19 cellular contexts compared by ENCODE assay signal in the genomic region with DNA sequence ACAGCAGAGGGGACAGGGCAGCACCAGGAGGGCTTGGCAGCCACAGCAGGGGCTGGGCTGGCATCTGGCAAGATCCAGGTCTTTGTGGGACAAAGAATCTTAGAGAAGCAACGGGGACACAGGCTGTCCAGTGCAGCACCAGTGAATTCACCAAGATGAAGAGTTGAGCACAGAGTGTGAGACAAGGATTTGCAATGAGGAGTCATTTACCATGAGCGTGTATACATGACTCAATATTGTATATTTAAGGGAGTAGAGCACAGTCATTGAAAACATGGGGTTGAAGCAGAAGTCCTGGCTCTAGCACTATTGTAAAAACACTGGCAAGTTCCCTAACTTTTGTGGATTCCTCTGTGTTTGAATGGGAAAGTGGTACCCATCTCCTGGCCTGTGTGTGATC. TPM values are rescaled to one million over a fixed set of nuclear protein-coding genes. Genes with fewer than 3 reads are reported as not detected.
DNase-seq lines count a peak whose midpoint lies in the region; ATAC-seq and TF ChIP-seq lines count a peak whose summit lies in the region.
"Had no signal": no experiment of that assay in that cellular context is flagged by ENCODE, and none has a peak within 500 bp of the region (broad histone marks: within the 10 kb centered on the region; RNA-seq: fewer than 3 reads in every experiment).

No MANE protein-coding gene starts in this region.

- peaks cover 50% of the 10 kb centered on the region for H3K36me3 Mint-ChIP-seq in T-helper 1 cell treated with Interleukin-12 subunit alpha and Interleukin-12 subunit beta and Interleukin-4 antibody, amounts not matched to agents 30 μg/mL and 1 μg/mL, for 36 hours (ENCODE audit: low read depth)
- H3K36me3 Mint-ChIP-seq in Calu3 (ENCODE audit: insufficient read depth, unreplicated experiment), result peaks cover 71% of the 10 kb centered on the region
- H3K36me3 Mint-ChIP-seq in activated T-helper 2 cell treated with anti-CD3 and anti-CD28 coated beads, Interferon-gamma antibody, Interleukin-2, Interleukin-4, amounts not matched to agents 10 μg/mL and 5 μg/mL and 100 μg/mL, durations not matched to agents 14 hours and 24 hours and 36 hours (ENCODE audit: low read depth), result peaks cover 64% of the 10 kb centered on the region
- H3K36me3 Mint-ChIP-seq in naive B cell, result peaks cover 0 to 9% of the 10 kb centered on the region in 2 donors

- ATAC-seq in naive B cell (ENCODE audit: low read depth in 2 of 2) (no peak), GM19455 (IDR thresholded peaks at IDR 0.05; ENCODE audit: unreplicated experiment) (no peak), GM21447 (IDR thresholded peaks at IDR 0.05; ENCODE audit: unreplicated experiment) (no peak)

- no peaks in the 10 kb centered on the region for H3K9me3 Mint-ChIP-seq in T-helper 1 cell treated with Interleukin-12 subunit alpha and Interleukin-12 subunit beta and Interleukin-4 antibody, amounts not matched to agents 30 μg/mL and 1 μg/mL, for 36 hours
- H3K9me3 Mint-ChIP-seq in Calu3 (ENCODE audit: low read depth, unreplicated experiment) (no peaks in the 10 kb centered on the region), naive B cell (no peaks in the 10 kb centered on the region)
- H3K9me3 Mint-ChIP-seq in activated T-helper 2 cell treated with anti-CD3 and anti-CD28 coated beads, Interferon-gamma antibody, Interleukin-2, Interleukin-4, amounts not matched to agents 10 μg/mL and 5 μg/mL and 100 μg/mL, durations not matched to agents 14 hours and 24 hours and 36 hours, result no peaks in the 10 kb centered on the region
- H3K9me3 Mint-ChIP-seq: HFFc6 had no signal

- DNase-seq in T-helper 1 cell, result no peak
- no peak for DNase-seq in Calu3
- no peak for DNase-seq in activated T-helper 2 cell treated with anti-CD3 and anti-CD28 coated beads, Interferon-gamma antibody, Interleukin-2, Interleukin-4, amounts not matched to agents 10 μg/mL and 5 μg/mL and 100 μg/mL, durations not matched to agents 14 hours and 24 hours and 36 hours (ENCODE audit: low spot score)
- DNase-seq in naive B cell, result no peak
- DNase-seq in HuH-7 (ENCODE audit: low spot score), result no peak
- DNase-seq: activated naive CD4-positive, alpha-beta T cell treated with Interleukin-2 at 50 U/mL for 16 hours; BE2C; HFFc6; kidney; MM.1S; NCI-H2029; NCI-H510A treated with DMSO at 0.1 percent for 48 hours; transverse colon had no signal

- CTCF ChIA-PET in Calu3 (lab: Charles Lee), result no interaction called here

- H3K27me3 Mint-ChIP-seq in T-helper 1 cell treated with Interleukin-12 subunit alpha and Interleukin-12 subunit beta and Interleukin-4 antibody, amounts not matched to agents 30 μg/mL and 1 μg/mL, for 36 hours (ENCODE audit: low read depth), result no peaks in the 10 kb centered on the region
- H3K27me3 Mint-ChIP-seq in Calu3 (ENCODE audit: unreplicated experiment), result no peaks in the 10 kb centered on the region
- H3K27me3 Mint-ChIP-seq in activated T-helper 2 cell treated with anti-CD3 and anti-CD28 coated beads, Interferon-gamma antibody, Interleukin-2, Interleukin-4, amounts not matched to agents 10 μg/mL and 5 μg/mL and 100 μg/mL, durations not matched to agents 14 hours and 24 hours and 36 hours (ENCODE audit: low read depth), result no peaks in the 10 kb centered on the region
- no peaks in the 10 kb centered on the region for H3K27me3 Mint-ChIP-seq in naive B cell

- H3K4me1 Mint-ChIP-seq in T-helper 1 cell treated with Interleukin-12 subunit alpha and Interleukin-12 subunit beta and Interleukin-4 antibody, amounts not matched to agents 30 μg/mL and 1 μg/mL, for 36 hours (ENCODE audit: low read depth), result peaks cover 66% of the 10 kb centered on the region
- H3K4me1 Mint-ChIP-seq in Calu3 (ENCODE audit: low read depth, unreplicated experiment) (peaks cover 63% of the 10 kb centered on the region), naive B cell (peaks cover 27 to 49% (median 30%) of the 10 kb centered on the region in 3 donors)
- H3K4me1 Mint-ChIP-seq in activated T-helper 2 cell treated with anti-CD3 and anti-CD28 coated beads, Interferon-gamma antibody, Interleukin-2, Interleukin-4, amounts not matched to agents 10 μg/mL and 5 μg/mL and 100 μg/mL, durations not matched to agents 14 hours and 24 hours and 36 hours (ENCODE audit: low read depth), result peaks cover 59% of the 10 kb centered on the region

- no peak for TF ChIP-seq CTCF in Calu3 (IDR thresholded peaks at IDR 0.05; ENCODE audit: unreplicated experiment)

- no TSS peak for BruUV-seq in Calu3 (replicated peaks; lab: Mats Ljungman, UMichigan)

- intact Hi-C loops in Calu3 (cut with micrococcal nuclease; ENCODE audit: unreplicated experiment), result no loop called here
- intact Hi-C loops in activated T-helper 2 cell treated with anti-CD3 and anti-CD28 coated beads, Interferon-gamma antibody, Interleukin-2, Interleukin-4, amounts not matched to agents 10 μg/mL and 5 μg/mL and 100 μg/mL, durations not matched to agents 14 hours and 24 hours and 36 hours (cut with micrococcal nuclease), result no loop called here

- peak overlapping the region; percentile 32 for H3K27ac Mint-ChIP-seq in T-helper 1 cell treated with Interleukin-12 subunit alpha and Interleukin-12 subunit beta and Interleukin-4 antibody, amounts not matched to agents 30 μg/mL and 1 μg/mL, for 36 hours
- peak overlapping the region; percentile 9 for H3K27ac Mint-ChIP-seq in Calu3 (ENCODE audit: unreplicated experiment)
- peak overlapping the region; percentile 30 for H3K27ac Mint-ChIP-seq in activated T-helper 2 cell treated with anti-CD3 and anti-CD28 coated beads, Interferon-gamma antibody, Interleukin-2, Interleukin-4, amounts not matched to agents 10 μg/mL and 5 μg/mL and 100 μg/mL, durations not matched to agents 14 hours and 24 hours and 36 hours
- H3K27ac Mint-ChIP-seq in naive B cell, result peak overlapping the region in 4 of 6 donors; percentile 50 to 75 (median 64)
- H3K27ac Mint-ChIP-seq: HFFc6 had no signal

- peak overlapping the region; percentile 63 for H3K4me3 Mint-ChIP-seq in T-helper 1 cell treated with Interleukin-12 subunit alpha and Interleukin-12 subunit beta and Interleukin-4 antibody, amounts not matched to agents 30 μg/mL and 1 μg/mL, for 36 hours
- H3K4me3 Mint-ChIP-seq in Calu3 (ENCODE audit: low read depth, unreplicated experiment) (peak overlapping the region; percentile 94), naive B cell (no peak overlapping the region)
- no peak overlapping the region for H3K4me3 Mint-ChIP-seq in activated T-helper 2 cell treated with anti-CD3 and anti-CD28 coated beads, Interferon-gamma antibody, Interleukin-2, Interleukin-4, amounts not matched to agents 10 μg/mL and 5 μg/mL and 100 μg/mL, durations not matched to agents 14 hours and 24 hours and 36 hours (ENCODE audit: low read depth)
- H3K4me3 Mint-ChIP-seq: HFFc6 had no signal

RNA-seq across cellular contexts. Expression of gene APOL1, which starts 3.5 kb away (rescaled TPM):
- total RNA-seq in Calu3 (2022), result 313 and 501 TPM in 2 replicates
- total RNA-seq in activated T-helper 2 cell treated with anti-CD3 and anti-CD28 coated beads, Interferon-gamma antibody, Interleukin-2, Interleukin-4, amounts not matched to agents 10 μg/mL and 5 μg/mL and 100 μg/mL, durations not matched to agents 14 hours and 24 hours and 36 hours, result 28.5 and 31.5 TPM in 2 replicates
- 1 to 10 TPM in 4 of 6 donors, under 1 TPM in 1, not detected in 1; 0.71 to 4.2 (median 2.6) TPM for polyA plus RNA-seq in naive B cell (ENCODE audit: low read depth in 6 of 6)

RNA-seq across cellular contexts. Expression of gene APOL2, which starts 17.1 kb away (rescaled TPM):
- total RNA-seq in Calu3 (2022), result 90.1 and 154 TPM in 2 replicates
- total RNA-seq in activated T-helper 2 cell treated with anti-CD3 and anti-CD28 coated beads, Interferon-gamma antibody, Interleukin-2, Interleukin-4, amounts not matched to agents 10 μg/mL and 5 μg/mL and 100 μg/mL, durations not matched to agents 14 hours and 24 hours and 36 hours, result 54.7 and 55.4 TPM in 2 replicates
- polyA plus RNA-seq in naive B cell (ENCODE audit: low read depth in 6 of 6), result 10 to 100 TPM in 1 of 6 donors, 1 to 10 TPM in 5; 5.9 to 11.8 (median 8.0) TPM

RNA-seq across cellular contexts. Expression of gene APOL4, which starts 54.9 kb away (rescaled TPM):
- total RNA-seq in Calu3 (2022), result 1.5 and 4.3 TPM in 2 replicates
- total RNA-seq in activated T-helper 2 cell treated with anti-CD3 and anti-CD28 coated beads, Interferon-gamma antibody, Interleukin-2, Interleukin-4, amounts not matched to agents 10 μg/mL and 5 μg/mL and 100 μg/mL, durations not matched to agents 14 hours and 24 hours and 36 hours, result 0.48 and 0.52 TPM in 2 replicates
- polyA plus RNA-seq in naive B cell (ENCODE audit: low read depth in 6 of 6), result 1 to 10 TPM in 1 of 6 donors, under 1 TPM in 3, not detected in 2; 0.09 to 1.6 (median 0.72) TPM
- total RNA-seq: HFFc6, OCI-LY7, osteocyte, SK-MEL-5 had no signal

Comparison
In these comparisons a context has a peak if more than half of its experiments do, and no peak if none do; other contexts are left out.
1. H3K27ac Mint-ChIP-seq: peak in every context shown above with its lines; median percentile 64 in naive B cell; 32 in T-helper 1 cell treated with Interleukin-12 subunit alpha and Interleukin-12 subunit beta and Interleukin-4 antibody, amounts not matched to agents 30 μg/mL and 1 μg/mL, for 36 hours; 30 in activated T-helper 2 cell treated with anti-CD3 and anti-CD28 coated beads, Interferon-gamma antibody, Interleukin-2, Interleukin-4, amounts not matched to agents 10 μg/mL and 5 μg/mL and 100 μg/mL, durations not matched to agents 14 hours and 24 hours and 36 hours; 9 in Calu3.
2. H3K4me3 Mint-ChIP-seq: peak in T-helper 1 cell treated with Interleukin-12 subunit alpha and Interleukin-12 subunit beta and Interleukin-4 antibody, amounts not matched to agents 30 μg/mL and 1 μg/mL, for 36 hours (single experiment) and Calu3 (single experiment); none in activated T-helper 2 cell treated with anti-CD3 and anti-CD28 coated beads, Interferon-gamma antibody, Interleukin-2, Interleukin-4, amounts not matched to agents 10 μg/mL and 5 μg/mL and 100 μg/mL, durations not matched to agents 14 hours and 24 hours and 36 hours (single experiment) and naive B cell (0 of 8).